In genomic region chr1:25875154-25875855, GRCh38 we compare ENCODE assay signal across 1 cellular context.
TF ChIP-seq lines count a peak whose summit lies in the region.

Gene PAQR7, minus strand, starts transcription at chr1:25875708. Its CDS starts 11,869 bp downstream, at chr1:25863839.

TF ChIP-seq in HepG2, 621 proteins besides CTCF, POLR2A, EP300 and RAD21 (continued from another document and continues in another):
- no peak for TF ChIP-seq ZBTB40 (IDR thresholded peaks at IDR 0.05)
- peak; percentile 56; the same call in 1 of the 2 replicates for TF ChIP-seq ZBTB40 (CRISPR knock-in tag; IDR thresholded peaks at IDR 0.05)
- no peak for TF ChIP-seq THAP8 (CRISPR knock-in tag; IDR thresholded peaks at IDR 0.05; ENCODE audit: borderline replicate concordance)
- TF ChIP-seq PHF8 (CRISPR knock-in tag; IDR thresholded peaks at IDR 0.05), result peak; percentile 70
- TF ChIP-seq ZBTB7A (CRISPR knock-in tag; IDR thresholded peaks at IDR 0.05), result no peak
- TF ChIP-seq PPARG (CRISPR knock-in tag; conservative IDR thresholded peaks at IDR 0.05), result no peak; the same call in 1 of the 2 replicates
- TF ChIP-seq ZNF770 (CRISPR knock-in tag; IDR thresholded peaks at IDR 0.05), result peak; percentile 48; the same call in 1 of the 2 replicates
- TF ChIP-seq ZNF354B (CRISPR knock-in tag; IDR thresholded peaks at IDR 0.05), result peak; percentile 88; the same call in 1 of the 2 replicates
- peak; percentile 35; the same call in 1 of the 2 replicates for TF ChIP-seq FOXK1 (CRISPR knock-in tag; IDR thresholded peaks at IDR 0.05; ENCODE audit: borderline replicate concordance, low read depth)
- no peak for TF ChIP-seq ONECUT2 (CRISPR knock-in tag; IDR thresholded peaks at IDR 0.05)
- TF ChIP-seq FOXA1 (IDR thresholded peaks at IDR 0.05), result no peak
- no peak; the same call in 1 of the 2 replicates for TF ChIP-seq FOXA1 (CRISPR knock-in tag; IDR thresholded peaks at IDR 0.05)
- TF ChIP-seq ZBTB7B (CRISPR knock-in tag; IDR thresholded peaks at IDR 0.05), result peak; percentile 73
- TF ChIP-seq ZNF460 (CRISPR knock-in tag; IDR thresholded peaks at IDR 0.05; ENCODE audit: borderline replicate concordance), result no peak
- TF ChIP-seq ZFP91 (CRISPR knock-in tag; IDR thresholded peaks at IDR 0.05; ENCODE audit: borderline replicate concordance), result peak; percentile 69
- TF ChIP-seq ZNF704 (CRISPR knock-in tag; IDR thresholded peaks at IDR 0.05; ENCODE audit: borderline replicate concordance), result no peak
- TF ChIP-seq MAF1 (CRISPR knock-in tag; IDR thresholded peaks at IDR 0.05; ENCODE audit: borderline replicate concordance), result no peak
- TF ChIP-seq CREB3 (CRISPR knock-in tag; IDR thresholded peaks at IDR 0.05), result peak; percentile 86
- peak; percentile 47; the same call in 1 of the 2 replicates for TF ChIP-seq ZNF3 (CRISPR knock-in tag; IDR thresholded peaks at IDR 0.05)
- no peak for TF ChIP-seq GPN1 (CRISPR knock-in tag; IDR thresholded peaks at IDR 0.05; ENCODE audit: borderline replicate concordance)
- no peak for TF ChIP-seq PTBP1 (IDR thresholded peaks at IDR 0.05; ENCODE audit: low read depth, low read length, poor library complexity, severe bottlenecking)
- peak; percentile 55; the same call in 1 of the 2 replicates for TF ChIP-seq E2F1 (CRISPR knock-in tag; IDR thresholded peaks at IDR 0.05)
- TF ChIP-seq PHF21A (CRISPR knock-in tag; IDR thresholded peaks at IDR 0.05), result peak; percentile 52
- no peak for TF ChIP-seq ZFP36L1 (CRISPR knock-in tag; IDR thresholded peaks at IDR 0.05)
- no peak for TF ChIP-seq ZNF512 (CRISPR knock-in tag; IDR thresholded peaks at IDR 0.05)
- 0 out of 2 replicates have a peak, but pooled peaks have one; percentile 6 for TF ChIP-seq ZNF710 (CRISPR knock-in tag; IDR thresholded peaks at IDR 0.05; ENCODE audit: borderline replicate concordance)
- TF ChIP-seq ARHGAP35 (CRISPR knock-in tag; IDR thresholded peaks at IDR 0.05; ENCODE audit: borderline replicate concordance), result no peak; the same call in 1 of the 2 replicates
- no peak for TF ChIP-seq MAFK (conservative IDR thresholded peaks at IDR 0.05 in 1 of 2, IDR thresholded peaks at IDR 0.05 in 1 of 2; ENCODE audit: low read length in 2 of 2)
- TF ChIP-seq ZNF558 (CRISPR knock-in tag; IDR thresholded peaks at IDR 0.05; ENCODE audit: borderline replicate concordance), result peak; percentile 91; the same call in 1 of the 2 replicates
- no peak for TF ChIP-seq FOXK2 (IDR thresholded peaks at IDR 0.05)
- TF ChIP-seq DPF2 (CRISPR knock-in tag; IDR thresholded peaks at IDR 0.05; ENCODE audit: borderline replicate concordance, low read depth), result no peak
- peak; percentile 92 for TF ChIP-seq KDM5B (CRISPR knock-in tag; IDR thresholded peaks at IDR 0.05; ENCODE audit: borderline replicate concordance)
- TF ChIP-seq POGK (CRISPR knock-in tag; conservative IDR thresholded peaks at IDR 0.05), result peak; percentile 90
- TF ChIP-seq RFXAP (CRISPR knock-in tag; IDR thresholded peaks at IDR 0.05; ENCODE audit: borderline replicate concordance), result peak; percentile 55; the same call in 1 of the 2 replicates
- TF ChIP-seq ELF3 (CRISPR knock-in tag; IDR thresholded peaks at IDR 0.05), result peak; percentile 63
